8 cellular contexts compared by ENCODE assay signal in genomic region chr12:57756406-57757341, GRCh38.
DNase-seq lines count a peak whose midpoint lies in the region; TF ChIP-seq lines count a peak whose summit lies in the region.

No MANE protein-coding gene starts in this region.

- no peaks in the 10 kb centered on the region for H3K36me3 ChIP-seq in iPS-20b (ENCODE audit: insufficient read depth, low read depth, low read length)

- H3K9ac ChIP-seq in iPS-20b (ENCODE audit: low read depth, low read length): no peak overlapping the region

- no peaks in the 10 kb centered on the region for H3K9me3 ChIP-seq in iPS-20b (ENCODE audit: insufficient read depth, low read depth, low read length)

- peaks cover 61% of the 10 kb centered on the region for H3K27me3 ChIP-seq in iPS-20b (ENCODE audit: insufficient read depth, low read length)

- peaks cover 20% of the 10 kb centered on the region for H3K4me1 ChIP-seq in iPS-20b (ENCODE audit: insufficient read depth, low read length)

- TF ChIP-seq CTCF in HFF-Myc (IDR thresholded peaks at IDR 0.05; ENCODE audit: low read depth, low read length, missing control alignments): peak; percentile 61

- H3K4me3 ChIP-seq in HFF-Myc (replicated peaks; ENCODE audit: low read depth, low read length) (no peak overlapping the region; the same call in 1 of the 2 replicates), iPS-20b (ENCODE audit: low read length) (peak overlapping the region; percentile 57)

- no peak overlapping the region for H3K27ac ChIP-seq in iPS-20b (ENCODE audit: low read length)

- DNase-seq in COLO829 (ENCODE audit: low spot score): peak; percentile 74
- DNase-seq in HFF-Myc (ENCODE audit: extremely low read depth, low read depth): no peak
- peak; percentile 72 for DNase-seq in SIG-M5 treated with dmso at 0.1 percent for 504 hours (lab: John Stamatoyannopoulos, UW; ENCODE audit: unreplicated experiment)
- DNase-seq in activated naive CD4-positive, alpha-beta T cell treated with anti-CD3 and anti-CD28 coated beads, Interleukin-2, amount 50 U/mL, for 16 hours: peak; percentile 78
- DNase-seq in stimulated activated CD4-positive, alpha-beta T cell treated with anti-CD3 and anti-CD28 coated beads, Interleukin-4, amount 100 ng/mL, for 1 hour: peak; percentile 72
- no peak for DNase-seq in DMS114 treated with DMSO at 0.1 percent for 48 hours (lab: John Stamatoyannopoulos, UW; ENCODE audit: unreplicated experiment)
- no peak for DNase-seq in NCI-H1417 treated with DMSO at 0.1 percent for 48 hours (lab: John Stamatoyannopoulos, UW)

Comparison
In these comparisons a context has a peak if more than half of its experiments do, and no peak if none do; other contexts are left out.
1. DNase-seq: peak in COLO829 (single experiment), SIG-M5 treated with dmso at 0.1 percent for 504 hours (single experiment), activated naive CD4-positive, alpha-beta T cell treated with anti-CD3 and anti-CD28 coated beads, Interleukin-2, amount 50 U/mL, for 16 hours (single experiment) and stimulated activated CD4-positive, alpha-beta T cell treated with anti-CD3 and anti-CD28 coated beads, Interleukin-4, amount 100 ng/mL, for 1 hour (single experiment); none in HFF-Myc (single experiment), DMS114 treated with DMSO at 0.1 percent for 48 hours (single experiment) and NCI-H1417 treated with DMSO at 0.1 percent for 48 hours (single experiment).